ENCODE assay signal across 8 cellular contexts in the genomic region with DNA sequence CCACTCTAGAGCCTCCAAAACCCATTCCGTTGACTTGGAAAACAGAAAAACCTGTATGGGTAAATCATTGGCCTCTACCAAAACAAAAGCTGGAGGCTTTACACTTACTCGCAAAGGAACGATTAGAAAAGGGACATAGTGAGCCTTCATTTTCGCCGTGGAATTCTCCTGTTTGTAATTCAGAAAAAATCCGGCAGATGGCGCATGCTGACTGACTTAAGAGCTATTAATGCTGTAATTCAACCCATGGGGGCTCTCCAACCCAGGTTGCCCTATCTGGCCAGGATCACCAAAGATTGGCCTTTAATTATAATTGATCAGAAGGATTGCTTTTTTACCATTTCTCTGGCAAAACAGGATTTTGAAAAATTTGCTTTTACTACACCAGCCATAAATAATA.
DNase-seq lines count a peak whose midpoint lies in the region; ATAC-seq and TF ChIP-seq lines count a peak whose summit lies in the region.

No MANE protein-coding gene starts in this region.

- no peak for TF ChIP-seq POLR2A in esophagus squamous epithelium (IDR thresholded peaks at IDR 0.05)

- WGBS in esophagus squamous epithelium, 2 donors: 39 to 44% methylated on average over 7 of the region's 7 CpGs

- H3K4me3 ChIP-seq in esophagus squamous epithelium: no peak overlapping the region

- no peak overlapping the region for H3K27ac ChIP-seq in esophagus squamous epithelium

- intact Hi-C loops in esophagus squamous epithelium (cut with DNase I): no loop called here

- no peaks in the 10 kb centered on the region for H3K36me3 ChIP-seq in esophagus squamous epithelium

- DNase-seq in NCI-H524 (lab: John Stamatoyannopoulos, UW) (peak; percentile 5 to 64), NCI-H524 treated with DMSO at 0.1 percent for 48 hours (lab: John Stamatoyannopoulos, UW) (no peak), NCI-H2029 (lab: John Stamatoyannopoulos, UW) (peak; percentile 25), esophagus squamous epithelium (lab: John Stamatoyannopoulos, UW) (no peak), putamen (ENCODE audit: low spot score) (peak; percentile 43), DMS79 (lab: John Stamatoyannopoulos, UW) (no peak)
- peak; percentile 10 to 24 for DNase-seq in activated CD8-positive, alpha-beta memory T cell treated with anti-CD3 and anti-CD28 coated beads for 1 hour (ENCODE audit: extremely low read depth in 1 of 2, low read depth in 1 of 2)

- no peaks in the 10 kb centered on the region for H3K4me1 ChIP-seq in esophagus squamous epithelium

- TF ChIP-seq CTCF in esophagus squamous epithelium (IDR thresholded peaks at IDR 0.05): peak; percentile 31 to 70 (median 60)

- H3K9me3 ChIP-seq in esophagus squamous epithelium: peaks cover 0 to 36% (median 11%) of the 10 kb centered on the region in 3 donors

- no peak for ATAC-seq in GM21381 (IDR thresholded peaks at IDR 0.05; ENCODE audit: unreplicated experiment)

- no peaks in the 10 kb centered on the region for H3K27me3 ChIP-seq in esophagus squamous epithelium

Comparison
In these comparisons a context has a peak if more than half of its experiments do, and no peak if none do; other contexts are left out.
1. DNase-seq: peak in NCI-H524 (2 of 2), NCI-H2029 (single experiment), activated CD8-positive, alpha-beta memory T cell treated with anti-CD3 and anti-CD28 coated beads for 1 hour (2 of 2) and putamen (single experiment); none in NCI-H524 treated with DMSO at 0.1 percent for 48 hours (single experiment), esophagus squamous epithelium (single experiment) and DMS79 (single experiment).